21 cellular contexts compared by ENCODE assay signal in the genomic region with DNA sequence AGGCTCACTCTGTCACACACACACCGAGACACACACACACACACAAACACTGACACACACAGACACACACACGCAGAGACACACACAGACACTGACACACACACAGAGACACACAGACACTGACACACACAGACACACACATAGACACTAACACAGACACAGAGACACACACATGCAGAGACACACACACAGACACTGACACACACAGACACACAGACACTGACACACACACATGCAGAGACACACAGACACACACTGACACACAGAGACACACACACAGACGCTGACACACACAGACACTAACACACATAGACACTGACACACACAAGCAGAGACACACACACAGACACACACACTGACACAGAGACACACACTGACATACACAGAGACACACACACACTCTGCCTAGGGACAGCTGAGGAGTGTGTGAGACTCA. TPM values are rescaled to one million over a fixed set of nuclear protein-coding genes. Genes with fewer than 3 reads are reported as not detected.
A peak's percentile ranks its signal among the peaks of the same experiment; 100 is the strongest.
DNase-seq lines count a peak whose midpoint lies in the region; ATAC-seq and TF ChIP-seq lines count a peak whose summit lies in the region.
"Had no signal": no experiment of that assay in that cellular context is flagged by ENCODE, and none has a peak within 500 bp of the region (broad histone marks: within the 10 kb centered on the region; RNA-seq: fewer than 3 reads in every experiment).

No MANE protein-coding gene starts in this region.

- peak overlapping the region; percentile 71 to 96 (median 84) for H3K27ac ChIP-seq in heart left ventricle
- H3K27ac ChIP-seq in duodenal mucosa (ENCODE audit: low read depth, low read length), result peak overlapping the region; percentile 54
- H3K27ac ChIP-seq in mesodermal cell (ENCODE audit: low read depth, low read length, severe bottlenecking), result peak overlapping the region; percentile 41
- H3K27ac ChIP-seq in upper lobe of right lung, result peak overlapping the region; percentile 65

- ATAC-seq in heart left ventricle (no peak), Right ventricle myocardium superior (ENCODE audit: poor library complexity) (no peak), upper lobe of right lung (no peak)
- ATAC-seq in activated naive CD8-positive, alpha-beta T cell treated with anti-CD3 and anti-CD28 coated beads, Interleukin-2, amount 50 U/mL, for 24 hours, result no peak
- ATAC-seq: stimulated activated naive B cell treated with anti-CD40 and anti-IgM and Interleukin-4, amounts not matched to agents 10 μg/mL and 1 μg/mL and 100 μg/mL, for 72 hours had no signal

- no peak overlapping the region for H3K9ac ChIP-seq in duodenal mucosa (ENCODE audit: low read depth in 1 of 2, low read length in 2 of 2)

- no peaks in the 10 kb centered on the region for H3K36me3 ChIP-seq in heart left ventricle
- no peaks in the 10 kb centered on the region for H3K36me3 ChIP-seq in duodenal mucosa (ENCODE audit: control insufficient read depth in 1 of 2, insufficient read depth in 2 of 2, low read length in 2 of 2)
- H3K36me3 ChIP-seq in mesodermal cell (ENCODE audit: control insufficient read depth, insufficient read depth, low read length), result no peaks in the 10 kb centered on the region
- no peaks in the 10 kb centered on the region for H3K36me3 ChIP-seq in upper lobe of right lung
- H3K36me3 ChIP-seq in BE2C, result no peaks in the 10 kb centered on the region

- H3K9me3 Mint-ChIP-seq in activated naive CD8-positive, alpha-beta T cell treated with anti-CD3 and anti-CD28 coated beads, Interleukin-2, amount 50 U/mL, for 24 hours, result no peaks in the 10 kb centered on the region
- H3K9me3 Mint-ChIP-seq: CD8-positive, alpha-beta T cell; neural crest cell had no signal

- no peak overlapping the region for H3K27ac Mint-ChIP-seq in activated naive CD8-positive, alpha-beta T cell treated with anti-CD3 and anti-CD28 coated beads, Interleukin-2, amount 50 U/mL, for 24 hours
- H3K27ac Mint-ChIP-seq: CD8-positive, alpha-beta T cell; stimulated activated naive B cell treated with anti-CD40 and anti-IgM and Interleukin-4, amounts not matched to agents 10 μg/mL and 1 μg/mL and 100 μg/mL, for 72 hours had no signal

- H3K4me1 ChIP-seq in heart left ventricle (peaks cover 0 to 53% (median 44%) of the 10 kb centered on the region in 12 donors), duodenal mucosa (ENCODE audit: control insufficient read depth in 1 of 2, insufficient read depth in 2 of 2, low read length in 2 of 2) (peaks cover 0 to 6% of the 10 kb centered on the region in 2 donors), mesodermal cell (ENCODE audit: control insufficient read depth, insufficient read depth, low read length, poor library complexity, severe bottlenecking) (peaks cover 21% of the 10 kb centered on the region), upper lobe of right lung (peaks cover 26% of the 10 kb centered on the region), BE2C (peaks cover 11% of the 10 kb centered on the region)

- peaks cover 52% of the 10 kb centered on the region for H3K27me3 Mint-ChIP-seq in activated naive CD8-positive, alpha-beta T cell treated with anti-CD3 and anti-CD28 coated beads, Interleukin-2, amount 50 U/mL, for 24 hours

- H3K9me3 ChIP-seq in heart left ventricle (no peaks in the 10 kb centered on the region), duodenal mucosa (ENCODE audit: control insufficient read depth in 1 of 2, low read length in 2 of 2) (peaks cover 0 to 2% of the 10 kb centered on the region in 2 donors), mesodermal cell (ENCODE audit: control insufficient read depth, low read length) (no peaks in the 10 kb centered on the region), upper lobe of right lung (no peaks in the 10 kb centered on the region), BE2C (no peaks in the 10 kb centered on the region)

- H3K27me3 ChIP-seq in heart left ventricle (peaks cover 0 to 33% (median 0%) of the 10 kb centered on the region in 9 donors), duodenal mucosa (ENCODE audit: control insufficient read depth in 1 of 2, insufficient read depth in 2 of 2, low read length in 2 of 2) (peaks cover 27 to 32% of the 10 kb centered on the region in 2 donors), upper lobe of right lung (peaks cover 17% of the 10 kb centered on the region), BE2C (no peaks in the 10 kb centered on the region)

- H3K4me3 ChIP-seq in heart left ventricle (peak overlapping the region in 1 of 12 donors; percentile 3), duodenal mucosa (ENCODE audit: low read depth in 1 of 2, low read length in 2 of 2) (no peak overlapping the region), mesodermal cell (ENCODE audit: extremely low read depth, insufficient read depth, low read length, poor library complexity, severe bottlenecking) (peak overlapping the region; percentile 34), upper lobe of right lung (no peak overlapping the region), BE2C (ENCODE audit: low read depth, low read length) (no peak overlapping the region)

- no peak overlapping the region for H3K4me3 Mint-ChIP-seq in activated naive CD8-positive, alpha-beta T cell treated with anti-CD3 and anti-CD28 coated beads, Interleukin-2, amount 50 U/mL, for 24 hours
- H3K4me3 Mint-ChIP-seq: CD8-positive, alpha-beta T cell; neural crest cell had no signal

- no peaks in the 10 kb centered on the region for H3K36me3 Mint-ChIP-seq in activated naive CD8-positive, alpha-beta T cell treated with anti-CD3 and anti-CD28 coated beads, Interleukin-2, amount 50 U/mL, for 24 hours (ENCODE audit: low read depth)
- H3K36me3 Mint-ChIP-seq: CD8-positive, alpha-beta T cell had no signal

- TF ChIP-seq POLR2A in heart left ventricle (IDR thresholded peaks at IDR 0.05), result no peak

- TF ChIP-seq CTCF in heart left ventricle (IDR thresholded peaks at IDR 0.05) (no peak), upper lobe of right lung (IDR thresholded peaks at IDR 0.05) (no peak), BE2C (IDR thresholded peaks at IDR 0.05; ENCODE audit: low read depth, low read length) (no peak)

- H3K4me1 Mint-ChIP-seq in activated naive CD8-positive, alpha-beta T cell treated with anti-CD3 and anti-CD28 coated beads, Interleukin-2, amount 50 U/mL, for 24 hours, result peaks cover 19% of the 10 kb centered on the region

- 29 to 44% (median 33%) methylated on average over 2 to 3 of the region's 3 CpGs for WGBS in heart left ventricle, 4 donors
- 43 to 62% methylated on average over 2 to 3 of the region's 3 CpGs for WGBS in mesodermal cell (ENCODE audit: insufficient coverage in 2 of 2), 2 experiments

- intact Hi-C loops in heart left ventricle (cut with DNase I), result loop anchor here in 2 of 10 donors (1.0 to 2.0 kb wide), 2 partner anchors 11 to 14 kb away; no protein-coding TSS in a partner anchor
- intact Hi-C loops in Right ventricle myocardium superior (cut with DNase I), result no loop called here
- intact Hi-C loops in upper lobe of right lung (cut with DNase I), result no loop called here

- DNase-seq in heart left ventricle (no peak), Right ventricle myocardium superior (no peak), upper lobe of right lung (no peak), T1000 (lab: John Stamatoyannopoulos, UW) (no peak), BE2C (no peak)
- DNase-seq in activated naive CD8-positive, alpha-beta T cell treated with anti-CD3 and anti-CD28 coated beads, Interleukin-2, amount 50 U/mL, for 24 hours, result no peak
- DNase-seq: activated CD4-positive, CD25-positive, alpha-beta regulatory T cell treated with anti-CD3 and anti-CD28 coated beads, Interleukin-2, amount 50 U/mL, for 72 hours; activated gamma-delta T cell treated with Interleukin-2 at 50 U/mL for 16 hours; CD8-positive, alpha-beta T cell; mammary epithelial cell; NCI-H1694 treated with DMSO at 0.1 percent for 48 hours; NCI-H526 treated with DMSO at 0.1 percent for 48 hours; stimulated activated naive B cell treated with anti-CD40 and anti-IgM and Interleukin-4, amounts not matched to agents 10 μg/mL and 1 μg/mL and 100 μg/mL, for 72 hours had no signal

RNA-seq across cellular contexts. Expression of a gene that starts 14.3 kb away (rescaled TPM):
- total RNA-seq in heart left ventricle (not detected), Right ventricle myocardium superior (not detected), upper lobe of right lung (not detected)
- polyA plus RNA-seq in heart left ventricle, result under 1 TPM; 0.12 to 0.72 TPM
- not detected for polyA plus RNA-seq in mesodermal cell (2013, experiment 1 of 2)
- polyA plus RNA-seq in mesodermal cell (2013, experiment 2 of 2), result not detected
- 9.8 TPM for polyA plus RNA-seq in BE2C (2012; ENCODE audit: insufficient read depth, insufficient read length, low read depth)
- total RNA-seq: A172; CD8-positive, alpha-beta T cell; dermis blood vessel endothelial cell; fibroblast of lung; mammary epithelial cell; neural crest cell; RPMI7951; T-helper 1 cell treated with Interleukin-12 subunit alpha and Interleukin-12 subunit beta and Interleukin-4 antibody, amounts not matched to agents 30 ng/mL and 1 ng/mL, for 36 hours had no signal
- polyA plus RNA-seq: fibroblast of lung, mammary epithelial cell had no signal

RNA-seq across cellular contexts. Expression of a gene that starts 15.9 kb away (rescaled TPM):
- total RNA-seq in heart left ventricle (10 to 100 TPM; 11.2 to 27.4 (median 14.4) TPM), Right ventricle myocardium superior (13.5 TPM), upper lobe of right lung (19.7 TPM)
- polyA plus RNA-seq in heart left ventricle, result 1 to 10 TPM; 6.6 to 8.2 TPM
- 18.5 TPM for polyA plus RNA-seq in mesodermal cell (2013, experiment 1 of 2)
- polyA plus RNA-seq in mesodermal cell (2013, experiment 2 of 2), result 15.9 TPM
- 3.7 TPM for polyA plus RNA-seq in BE2C (2012; ENCODE audit: insufficient read depth, insufficient read length, low read depth)
- total RNA-seq: CD8-positive, alpha-beta T cell had no signal

RNA-seq across cellular contexts. Expression of a gene that starts 18.1 kb away (rescaled TPM):
- 100 to 1,000 TPM in 1 of 9 donors, 10 to 100 TPM in 8; 65.0 to 122 (median 72.2) TPM for total RNA-seq in heart left ventricle
- polyA plus RNA-seq in heart left ventricle, result 100 to 1,000 TPM in 1 of 2 donors, 10 to 100 TPM in 1; 44.4 to 179 TPM
- total RNA-seq in Right ventricle myocardium superior, result 69.0 TPM
- polyA plus RNA-seq in mesodermal cell (2013, experiment 1 of 2), result 103 TPM
- polyA plus RNA-seq in mesodermal cell (2013, experiment 2 of 2), result 100 TPM
- total RNA-seq in upper lobe of right lung, result 81.5 TPM
- polyA plus RNA-seq in BE2C (2012; ENCODE audit: insufficient read depth, insufficient read length, low read depth), result 173 TPM

RNA-seq across cellular contexts. Expression of a gene that starts 48.0 kb away (rescaled TPM):
- 10 to 100 TPM; 34.8 to 57.1 (median 46.1) TPM for total RNA-seq in heart left ventricle
- polyA plus RNA-seq in heart left ventricle, result 10 to 100 TPM; 21.1 to 46.3 TPM
- 42.3 TPM for total RNA-seq in Right ventricle myocardium superior
- polyA plus RNA-seq in mesodermal cell (2013, experiment 1 of 2), result 20.9 TPM
- 19.1 TPM for polyA plus RNA-seq in mesodermal cell (2013, experiment 2 of 2)
- total RNA-seq in upper lobe of right lung, result 49.8 TPM
- 67.9 TPM for polyA plus RNA-seq in BE2C (2012; ENCODE audit: insufficient read depth, insufficient read length, low read depth)
